ENCODE assay signal across 8 cellular contexts in the genomic region with DNA sequence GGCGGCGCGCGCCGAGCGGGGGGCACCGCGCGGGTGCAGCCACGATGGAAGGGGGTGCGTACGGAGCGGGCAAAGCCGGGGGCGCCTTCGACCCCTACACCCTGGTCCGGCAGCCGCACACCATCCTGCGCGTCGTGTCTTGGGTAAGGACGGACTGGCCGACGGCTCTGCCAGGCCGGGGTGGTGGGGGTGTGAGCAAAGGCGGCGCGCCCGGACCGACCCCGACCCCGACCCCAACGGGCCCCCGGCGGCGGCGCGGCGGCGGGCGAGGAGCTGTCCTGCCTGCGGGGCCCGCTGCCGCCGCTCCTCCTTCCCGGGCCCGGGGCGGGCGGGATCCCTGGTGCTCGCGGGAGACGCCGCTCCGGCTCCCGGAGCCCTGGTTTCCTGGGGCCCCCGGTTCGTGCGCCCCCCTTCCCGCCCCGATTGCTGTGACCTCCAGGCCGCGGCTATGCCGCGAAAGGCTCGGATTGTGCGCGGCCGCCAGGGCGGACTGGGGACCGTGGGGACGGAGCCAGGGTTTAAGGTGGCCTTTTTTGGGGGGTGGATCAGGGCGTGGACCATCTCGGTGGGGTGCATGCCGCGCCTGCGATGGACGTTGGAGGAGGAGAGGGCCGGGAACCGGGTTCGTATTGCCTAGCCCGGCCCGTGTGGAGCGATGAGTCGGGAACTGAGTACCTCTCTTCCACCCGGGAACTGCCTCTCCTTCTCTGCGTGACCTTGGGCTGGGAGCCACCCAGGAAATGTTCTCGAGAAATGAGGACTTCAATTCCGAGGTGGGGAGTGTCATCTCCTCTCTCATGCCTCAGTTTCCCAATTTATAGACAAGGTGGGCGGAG. TPM values are rescaled to one million over a fixed set of nuclear protein-coding genes. Genes with fewer than 3 reads are reported as not detected.
DNase-seq lines count a peak whose midpoint lies in the region; ATAC-seq and TF ChIP-seq lines count a peak whose summit lies in the region.

A gene with protein sequence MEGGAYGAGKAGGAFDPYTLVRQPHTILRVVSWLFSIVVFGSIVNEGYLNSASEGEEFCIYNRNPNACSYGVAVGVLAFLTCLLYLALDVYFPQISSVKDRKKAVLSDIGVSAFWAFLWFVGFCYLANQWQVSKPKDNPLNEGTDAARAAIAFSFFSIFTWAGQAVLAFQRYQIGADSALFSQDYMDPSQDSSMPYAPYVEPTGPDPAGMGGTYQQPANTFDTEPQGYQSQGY (plus strand): TSS at position 25 of the 836 bp plus-strand sequence. CDS start 20 bp downstream, at position 45.

- TF ChIP-seq CTCF in brain microvascular endothelial cell (IDR thresholded peaks at IDR 0.05; ENCODE audit: low read depth, low read length, missing control alignments) (peak; percentile 4), kidney epithelial cell (IDR thresholded peaks at IDR 0.05; ENCODE audit: insufficient read depth, low read length, poor library complexity, severe bottlenecking) (no peak)

- H3K4me3 ChIP-seq in BLaER1 (peak within 1 kb of the TSS; percentile 86), HUES6 (ENCODE audit: low read depth, low read length) (peak within 1 kb of the TSS; percentile 82), brain microvascular endothelial cell (ENCODE audit: low read depth, low read length) (peak within 1 kb of the TSS; percentile 63), kidney epithelial cell (ENCODE audit: low read depth, low read length) (peak within 1 kb of the TSS; percentile 44)

- peak within 1 kb of the TSS; percentile 85 for H3K4me3 Mint-ChIP-seq in stimulated activated naive CD8-positive, alpha-beta T cell treated with anti-CD3 and anti-CD28 coated beads, Interleukin-15, Interleukin-2, amounts not matched to agents 100 ng/mL and 50 ng/mL, for 24 hours

- peaks cover 7% of the 10 kb centered on the region; the same call in 1 of the 2 replicates for H3K36me3 ChIP-seq in BLaER1
- no peaks in the 10 kb centered on the region for H3K36me3 ChIP-seq in HUES6 (ENCODE audit: control insufficient read depth, insufficient read depth, low read length)
- H3K36me3 ChIP-seq in brain microvascular endothelial cell (replicated peaks): no peaks in the 10 kb centered on the region
- H3K36me3 ChIP-seq in kidney epithelial cell (ENCODE audit: control insufficient read depth, insufficient read depth, low read length): no peaks in the 10 kb centered on the region

- H3K27me3 Mint-ChIP-seq in stimulated activated naive CD8-positive, alpha-beta T cell treated with anti-CD3 and anti-CD28 coated beads, Interleukin-15, Interleukin-2, amounts not matched to agents 100 ng/mL and 50 ng/mL, for 24 hours: no peaks in the 10 kb centered on the region

- ATAC-seq in GM21367 (IDR thresholded peaks at IDR 0.05; ENCODE audit: unreplicated experiment): no peak

- H3K4me2 ChIP-seq in BLaER1: peak within 1 kb of the TSS; percentile 100

- H3K36me3 Mint-ChIP-seq in stimulated activated naive CD8-positive, alpha-beta T cell treated with anti-CD3 and anti-CD28 coated beads, Interleukin-15, Interleukin-2, amounts not matched to agents 100 ng/mL and 50 ng/mL, for 24 hours (ENCODE audit: low read depth): no peaks in the 10 kb centered on the region

- peaks cover 46% of the 10 kb centered on the region for H4K20me1 ChIP-seq in BLaER1

- in situ Hi-C loops in brain microvascular endothelial cell (cut with HindIII; ENCODE audit: low pct_ligation_motif_present, low sequenced_read_pairs): no loop called here

- DNase-seq in brain microvascular endothelial cell (no peak), kidney epithelial cell (ENCODE audit: low read depth) (no peak), OCI-M1 (lab: John Stamatoyannopoulos, UW) (no peak), HPDE6-E6E7 (ENCODE audit: extremely low spot score) (no peak)

- peak within 1 kb of the TSS; percentile 91 for H3K9ac ChIP-seq in BLaER1
- H3K9ac ChIP-seq in HUES6 (ENCODE audit: low read length): peak within 1 kb of the TSS; percentile 63

- H3K27me3 ChIP-seq in BLaER1: no peaks in the 10 kb centered on the region
- H3K27me3 ChIP-seq in HUES6 (ENCODE audit: control insufficient read depth, insufficient read depth, low read length): no peaks in the 10 kb centered on the region
- H3K27me3 ChIP-seq in brain microvascular endothelial cell (replicated peaks): no peaks in the 10 kb centered on the region
- no peaks in the 10 kb centered on the region for H3K27me3 ChIP-seq in kidney epithelial cell (ENCODE audit: control insufficient read depth, insufficient read depth, low read length)

- H3K4me1 Mint-ChIP-seq in stimulated activated naive CD8-positive, alpha-beta T cell treated with anti-CD3 and anti-CD28 coated beads, Interleukin-15, Interleukin-2, amounts not matched to agents 100 ng/mL and 50 ng/mL, for 24 hours (ENCODE audit: low read depth): peaks cover 30% of the 10 kb centered on the region

- H3K27ac Mint-ChIP-seq in stimulated activated naive CD8-positive, alpha-beta T cell treated with anti-CD3 and anti-CD28 coated beads, Interleukin-15, Interleukin-2, amounts not matched to agents 100 ng/mL and 50 ng/mL, for 24 hours: peak within 1 kb of the TSS; percentile 49

- H3K9me3 ChIP-seq in BLaER1 (no peaks in the 10 kb centered on the region), HUES6 (ENCODE audit: control insufficient read depth, insufficient read depth, low read depth, low read length) (no peaks in the 10 kb centered on the region)

- H3K9me3 Mint-ChIP-seq in stimulated activated naive CD8-positive, alpha-beta T cell treated with anti-CD3 and anti-CD28 coated beads, Interleukin-15, Interleukin-2, amounts not matched to agents 100 ng/mL and 50 ng/mL, for 24 hours: no peaks in the 10 kb centered on the region

- H3K27ac ChIP-seq in BLaER1 (peak within 1 kb of the TSS; percentile 92), HUES6 (ENCODE audit: low read depth, low read length) (no peak within 1 kb of the TSS), brain microvascular endothelial cell (no peak within 1 kb of the TSS)

- H3K4me1 ChIP-seq in BLaER1: peaks cover 72% of the 10 kb centered on the region
- peaks cover 31% of the 10 kb centered on the region for H3K4me1 ChIP-seq in HUES6 (ENCODE audit: control insufficient read depth, insufficient read depth, low read length)

RNA-seq across cellular contexts. Expression of the gene that starts here (rescaled TPM):
- total RNA-seq in kidney epithelial cell: 1.0 and 2.0 TPM in 2 replicates
